In genomic region chr6:75334266-75335040, GRCh38 we compare ENCODE assay signal across 9 cellular contexts. TPM values are rescaled to one million over a fixed set of nuclear protein-coding genes. Genes with fewer than 3 reads are reported as not detected.
DNase-seq lines count a peak whose midpoint lies in the region; ATAC-seq, FAIRE-seq and TF ChIP-seq lines count a peak whose summit lies in the region.
"Had no signal": no experiment of that assay in that cellular context is flagged by ENCODE, and none has a peak within 500 bp of the region (broad histone marks: within the 10 kb centered on the region; RNA-seq: fewer than 3 reads in every experiment).

No MANE protein-coding gene starts in this region.

- no peak overlapping the region for H3K4me3 Mint-ChIP-seq in stimulated activated effector memory CD8-positive, alpha-beta T cell treated with anti-CD3 and anti-CD28 coated beads, Interleukin-12 subunit alpha, Interleukin-12 subunit beta, amount 100 ng/mL, for 72 hours
- H3K4me3 Mint-ChIP-seq: activated CD4-positive, alpha-beta memory T cell treated with anti-CD3 and anti-CD28 coated beads for 36 hours had no signal

- no peak for TF ChIP-seq POLR2A in K562 (conservative IDR thresholded peaks at IDR 0.05)

- DNase-seq in HAP-1 (ENCODE audit: low spot score in 2 of 2) (peak; percentile 83 to 99), K562 (ENCODE audit: extremely low read depth in 1 of 4, low spot score in 3 of 4) (no peak), iPS DF 19.7 (ENCODE audit: low read depth, low spot score) (peak; percentile 98), NCI-H187 treated with DMSO at 0.1 percent for 48 hours (lab: John Stamatoyannopoulos, UW) (no peak)
- DNase-seq in stimulated activated effector memory CD8-positive, alpha-beta T cell treated with anti-CD3 and anti-CD28 coated beads, Interleukin-12 subunit alpha, Interleukin-12 subunit beta, amount 100 ng/mL, for 72 hours (ENCODE audit: low spot score in 2 of 2): no peak
- DNase-seq in activated naive CD4-positive, alpha-beta T cell treated with anti-CD3 and anti-CD28 coated beads, Interleukin-2, amount 50 U/mL, for 16 hours: no peak
- DNase-seq in activated T-cell treated with anti-CD3 and anti-CD28 coated beads, Interleukin-2, amount 50 U/mL, for 1 hour: no peak
- DNase-seq: activated CD4-positive, alpha-beta memory T cell treated with anti-CD3 and anti-CD28 coated beads for 36 hours had no signal

- peak overlapping the region; percentile 12 for H3K4me3 ChIP-seq in HAP-1
- no peak overlapping the region for H3K4me3 ChIP-seq in K562

- no peak for TF ChIP-seq RAD21 in K562 (CRISPR knock-in tag; conservative IDR thresholded peaks at IDR 0.05 in 1 of 2, IDR thresholded peaks at IDR 0.05 in 1 of 2)

- no peaks in the 10 kb centered on the region for H3K9me3 Mint-ChIP-seq in stimulated activated effector memory CD8-positive, alpha-beta T cell treated with anti-CD3 and anti-CD28 coated beads, Interleukin-12 subunit alpha, Interleukin-12 subunit beta, amount 100 ng/mL, for 72 hours
- H3K9me3 Mint-ChIP-seq: activated CD4-positive, alpha-beta memory T cell treated with anti-CD3 and anti-CD28 coated beads for 36 hours had no signal

- CTCF ChIA-PET in K562 (lab: Yijun Ruan, JAX; ENCODE audit: low intra/inter-chr PET ratio): no interaction called here

- H3K4me1 Mint-ChIP-seq in stimulated activated effector memory CD8-positive, alpha-beta T cell treated with anti-CD3 and anti-CD28 coated beads, Interleukin-12 subunit alpha, Interleukin-12 subunit beta, amount 100 ng/mL, for 72 hours: no peaks in the 10 kb centered on the region

- no peaks in the 10 kb centered on the region for H3K36me3 Mint-ChIP-seq in stimulated activated effector memory CD8-positive, alpha-beta T cell treated with anti-CD3 and anti-CD28 coated beads, Interleukin-12 subunit alpha, Interleukin-12 subunit beta, amount 100 ng/mL, for 72 hours
- H3K36me3 Mint-ChIP-seq: activated CD4-positive, alpha-beta memory T cell treated with anti-CD3 and anti-CD28 coated beads for 36 hours had no signal

- no peak for TF ChIP-seq CTCF in K562 (IDR thresholded peaks at IDR 0.05 in 2 of 3, conservative IDR thresholded peaks at IDR 0.05 in 1 of 3; ENCODE audit: insufficient read depth in 2 of 3, low read depth in 1 of 3, low read length in 3 of 3)

- no peak overlapping the region for H3K9ac ChIP-seq in K562 (ENCODE audit: insufficient read depth in 1 of 2, low read depth in 2 of 2, low read length in 2 of 2)

- in situ Hi-C loops in HAP-1 (cut with MboI; ENCODE audit: low sequenced_read_pairs): no loop called here
- in situ Hi-C loops in K562 (cut with MboI): no loop called here

- H3K27ac ChIP-seq in K562 (ENCODE audit: extremely low read depth, low read depth, low read length): no peak overlapping the region

- no peaks in the 10 kb centered on the region for H4K20me1 ChIP-seq in K562 (replicated peaks; ENCODE audit: control insufficient read depth, insufficient read depth, low read length)

- H3K27me3 ChIP-seq in HAP-1 (ENCODE audit: low read depth): no peaks in the 10 kb centered on the region
- H3K27me3 ChIP-seq in K562 (ENCODE audit: control insufficient read depth in 2 of 2, insufficient read depth in 2 of 2, low read length in 2 of 2): peaks cover 3 to 11% of the 10 kb centered on the region in 2 experiments; a peak in 3 of 5 replicates

- no TSS peak for BruUV-seq in K562 (replicated peaks; lab: Mats Ljungman, UMichigan)

- H3K27ac Mint-ChIP-seq in stimulated activated effector memory CD8-positive, alpha-beta T cell treated with anti-CD3 and anti-CD28 coated beads, Interleukin-12 subunit alpha, Interleukin-12 subunit beta, amount 100 ng/mL, for 72 hours: no peak overlapping the region
- H3K27ac Mint-ChIP-seq: activated CD4-positive, alpha-beta memory T cell treated with anti-CD3 and anti-CD28 coated beads for 36 hours had no signal

- POLR2A ChIA-PET in K562 (lab: Yijun Ruan, JAX): interaction anchor here (0.8 to 1.4 kb wide), 2 partner anchors 10 to 81 kb away, joined by 3 to 6 read pairs; no protein-coding TSS in a partner anchor

- H2AFZ ChIP-seq in K562 (ENCODE audit: low read depth, low read length): no peak overlapping the region

- no peak for TF ChIP-seq EP300 in K562 (IDR thresholded peaks at IDR 0.05; ENCODE audit: low read length)

- WGBS in K562 (ENCODE audit: insufficient coverage, low coverage, missing lambda C conversion rate): 5% methylated on average over 4 of the region's 4 CpGs

- H3K36me3 ChIP-seq in HAP-1 (replicated peaks) (no peaks in the 10 kb centered on the region), K562 (ENCODE audit: control insufficient read depth, insufficient read depth, low read length) (no peaks in the 10 kb centered on the region)

- H3K79me2 ChIP-seq in K562 (ENCODE audit: control insufficient read depth, insufficient read depth, low read length): no peaks in the 10 kb centered on the region

- ATAC-seq in K562 (0 out of 3 replicates have a peak, but pooled peaks have one; percentile 39), HG03280 (IDR thresholded peaks at IDR 0.05; ENCODE audit: unreplicated experiment) (no peak)
- ATAC-seq in stimulated activated effector memory CD8-positive, alpha-beta T cell treated with anti-CD3 and anti-CD28 coated beads, Interleukin-12 subunit alpha, Interleukin-12 subunit beta, amount 100 ng/mL, for 72 hours: peak; percentile 59

- H3K9me1 ChIP-seq in K562 (ENCODE audit: control insufficient read depth, insufficient read depth, low read length): no peaks in the 10 kb centered on the region

- no peak for FAIRE-seq in K562 (lab: Jason Lieb, UNC)

- intact Hi-C loops in K562 (cut with micrococcal nuclease): no loop called here

- peaks cover 37% of the 10 kb centered on the region for H3K4me1 ChIP-seq in HAP-1
- H3K4me1 ChIP-seq in K562 (replicated peaks in 1 of 2; ENCODE audit: control insufficient read depth in 2 of 2, insufficient read depth in 2 of 2, low read length in 2 of 2): no peaks in the 10 kb centered on the region

- H3K9me3 ChIP-seq in HAP-1 (no peaks in the 10 kb centered on the region), K562 (replicated peaks; ENCODE audit: control insufficient read depth, insufficient read depth, low read depth, low read length) (no peaks in the 10 kb centered on the region)

- H3K4me2 ChIP-seq in K562 (ENCODE audit: insufficient read depth, low read length): no peak overlapping the region

TF ChIP-seq in K562, 482 proteins besides CTCF, POLR2A, EP300 and RAD21:
- TF ChIP-seq PTBP1 (IDR thresholded peaks at IDR 0.05; ENCODE audit: low read depth, low read length) (no peak), SRF (CRISPR knock-in tag; IDR thresholded peaks at IDR 0.05) (peak in 1 of 2 experiments; percentile 81; a peak in 2 of 4 replicates), CEBPB (tag; IDR thresholded peaks at IDR 0.05) (0 out of 2 replicates have a peak, but pooled peaks have one; percentile 8), ATF3 (IDR thresholded peaks at IDR 0.05) (peak; percentile 84), ATF3 (CRISPR knock-in tag; conservative IDR thresholded peaks at IDR 0.05) (no peak), ATF7 (IDR thresholded peaks at IDR 0.05) (peak; percentile 78), JUND (IDR thresholded peaks at IDR 0.05; ENCODE audit: borderline replicate concordance, low read depth, low read length) (no peak), JUND (tag; IDR thresholded peaks at IDR 0.05; ENCODE audit: borderline replicate concordance, low read depth, low read length) (peak; percentile 65; the same call in 2 of the 3 replicates)

RNA-seq across cellular contexts. Expression of gene TMEM30A, which starts 49.9 kb away (rescaled TPM):
- total RNA-seq in K562 (2011; cell fraction: chromatin; rRNA removed; ENCODE audit: low replicate concordance): 14.6 and 50.2 TPM in 2 replicates
- total RNA-seq in K562 (2011; cell fraction: nucleolus; rRNA removed): 9.2 and 12.1 TPM in 2 replicates
- 30.1 and 51.8 TPM in 2 replicates for total RNA-seq in K562 (2011; cell fraction: nucleoplasm; rRNA removed)
- total RNA-seq in K562 (2014; rRNA removed) (16.3 and 17.1 TPM in 2 replicates), K562 (2014; rRNA removed; fragmentation: Illumina TruSeq; extraction: Trizol) (31.2 and 37.1 TPM in 2 replicates), K562 (2015; rRNA removed; fragmentation: Illumina TruSeq; extraction: Trizol) (27.0 and 29.2 TPM in 2 replicates), K562 (2021) (27.4 and 29.5 TPM in 2 replicates)
- polyA plus RNA-seq in K562 (2011; rRNA removed) (14.0 and 15.0 TPM in 2 replicates), K562 (2014; fragmentation: Illumina TruSeq; extraction: Trizol) (20.6 and 21.3 TPM in 2 replicates), K562 (2014; fragmentation: Nextera tagmentation; extraction: Ambion mirVana) (1 to 10 TPM; 6.5 to 9.0 TPM), K562 (2014; rRNA removed) (16.3 and 16.7 TPM in 2 replicates)
- polyA plus RNA-seq in K562 (2011; cell fraction: cytosol; rRNA removed): 2.8 and 6.8 TPM in 2 replicates
- 6.6 and 11.8 TPM in 2 replicates for polyA plus RNA-seq in K562 (2011; cell fraction: nucleus; rRNA removed)
- 23.0 and 34.7 TPM in 2 replicates for polyA plus RNA-seq in K562 (2012)
- polyA minus RNA-seq in K562 (2011; rRNA and poly(A)+ RNA removed): 30.7 and 39.1 TPM in 2 replicates
- polyA minus RNA-seq in K562 (2011; cell fraction: cytosol; rRNA and poly(A)+ RNA removed): 7.9 and 8.2 TPM in 2 replicates
- 6.6 and 12.9 TPM in 2 replicates for polyA minus RNA-seq in K562 (2011; cell fraction: nucleus; rRNA and poly(A)+ RNA removed)

Comparison
In these comparisons a context has a peak if more than half of its experiments do, and no peak if none do; other contexts are left out.
1. DNase-seq: peak in HAP-1 (2 of 2) and iPS DF 19.7 (single experiment); none in K562 (0 of 4), stimulated activated effector memory CD8-positive, alpha-beta T cell treated with anti-CD3 and anti-CD28 coated beads, Interleukin-12 subunit alpha, Interleukin-12 subunit beta, amount 100 ng/mL, for 72 hours (0 of 2), activated naive CD4-positive, alpha-beta T cell treated with anti-CD3 and anti-CD28 coated beads, Interleukin-2, amount 50 U/mL, for 16 hours (single experiment), activated T-cell treated with anti-CD3 and anti-CD28 coated beads, Interleukin-2, amount 50 U/mL, for 1 hour (single experiment) and NCI-H187 treated with DMSO at 0.1 percent for 48 hours (single experiment).